ENCODE assay signal across 12 cellular contexts in the genomic region with DNA sequence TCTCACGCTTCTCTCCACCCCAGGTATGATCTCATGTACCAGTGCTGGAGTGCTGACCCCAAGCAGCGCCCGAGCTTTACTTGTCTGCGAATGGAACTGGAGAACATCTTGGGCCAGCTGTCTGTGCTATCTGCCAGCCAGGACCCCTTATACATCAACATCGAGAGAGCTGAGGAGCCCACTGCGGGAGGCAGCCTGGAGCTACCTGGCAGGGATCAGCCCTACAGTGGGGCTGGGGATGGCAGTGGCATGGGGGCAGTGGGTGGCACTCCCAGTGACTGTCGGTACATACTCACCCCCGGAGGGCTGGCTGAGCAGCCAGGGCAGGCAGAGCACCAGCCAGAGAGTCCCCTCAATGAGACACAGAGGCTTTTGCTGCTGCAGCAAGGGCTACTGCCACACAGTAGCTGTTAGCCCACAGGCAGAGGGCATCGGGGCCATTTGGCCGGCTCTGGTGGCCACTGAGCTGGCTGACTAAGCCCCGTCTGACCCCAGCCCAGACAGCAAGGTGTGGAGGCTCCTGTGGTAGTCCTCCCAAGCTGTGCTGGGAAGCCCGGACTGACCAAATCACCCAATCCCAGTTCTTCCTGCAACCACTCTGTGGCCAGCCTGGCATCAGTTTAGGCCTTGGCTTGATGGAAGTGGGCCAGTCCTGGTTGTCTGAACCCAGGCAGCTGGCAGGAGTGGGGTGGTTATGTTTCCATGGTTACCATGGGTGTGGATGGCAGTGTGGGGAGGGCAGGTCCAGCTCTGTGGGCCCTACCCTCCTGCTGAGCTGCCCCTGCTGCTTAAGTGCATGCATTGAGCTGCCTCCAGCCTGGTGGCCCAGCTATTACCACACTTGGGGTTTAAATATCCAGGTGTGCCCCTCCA. TPM values are rescaled to one million over a fixed set of nuclear protein-coding genes. Genes with fewer than 3 reads are reported as not detected.
A peak's percentile ranks its signal among the peaks of the same experiment; 100 is the strongest.
DNase-seq lines count a peak whose midpoint lies in the region; ATAC-seq and TF ChIP-seq lines count a peak whose summit lies in the region.
"Had no signal": no experiment of that assay in that cellular context is flagged by ENCODE, and none has a peak within 500 bp of the region (broad histone marks: within the 10 kb centered on the region; RNA-seq: fewer than 3 reads in every experiment).

No MANE protein-coding gene starts in this region.

- peak; percentile 31 for ATAC-seq in lung (ENCODE audit: insufficient read depth, low FRiP score)
- ATAC-seq: activated CD8-positive, alpha-beta memory T cell treated with anti-CD3 and anti-CD28 coated beads, Interleukin-2, amount 10 ng/mL, durations not matched to agents 7 days and 5 days; activated naive CD8-positive, alpha-beta T cell treated with anti-CD3 and anti-CD28 coated beads, Interleukin-2, amount 50 U/mL, for 24 hours had no signal

- DNase-seq in NCI-H748 (lab: John Stamatoyannopoulos, UW; ENCODE audit: unreplicated experiment) (peak; percentile 11), NCI-H748 treated with DMSO at 0.1 percent for 48 hours (lab: John Stamatoyannopoulos, UW) (no peak), cerebellar cortex (ENCODE audit: low spot score) (peak; percentile 69), lung (ENCODE audit: low spot score) (no peak), GF-D8 (lab: John Stamatoyannopoulos, UW) (no peak), SJCRH30 (no peak)
- DNase-seq in activated naive CD4-positive, alpha-beta T cell treated with anti-CD3 and anti-CD28 coated beads, Interleukin-2, amount 50 U/mL, for 16 hours, result no peak
- DNase-seq: ACHN; activated CD8-positive, alpha-beta memory T cell treated with anti-CD3 and anti-CD28 coated beads, Interleukin-2, amount 10 ng/mL, durations not matched to agents 7 days and 5 days; activated naive CD8-positive, alpha-beta T cell treated with anti-CD3 and anti-CD28 coated beads, Interleukin-2, amount 50 U/mL, for 24 hours; Karpas-422 had no signal

- no peaks in the 10 kb centered on the region for H3K4me1 ChIP-seq in lung (ENCODE audit: control insufficient read depth in 2 of 2, insufficient read depth in 2 of 2, low read length in 2 of 2)
- no peaks in the 10 kb centered on the region for H3K4me1 ChIP-seq in SJCRH30

- no peak overlapping the region for H3K4me3 ChIP-seq in lung
- no peak overlapping the region for H3K4me3 ChIP-seq in SJCRH30

- H3K9me3 ChIP-seq in lung (ENCODE audit: control insufficient read depth in 2 of 2, insufficient read depth in 1 of 2, low read length in 1 of 2) (no peaks in the 10 kb centered on the region), SJCRH30 (replicated peaks) (no peaks in the 10 kb centered on the region)

- H3K36me3 ChIP-seq in lung (ENCODE audit: control insufficient read depth in 2 of 2, insufficient read depth in 2 of 2, low read length in 2 of 2) (no peaks in the 10 kb centered on the region), SJCRH30 (peaks cover 7% of the 10 kb centered on the region; the same call in 1 of the 2 replicates)

- H3K27me3 ChIP-seq in lung (ENCODE audit: control insufficient read depth, insufficient read depth) (no peaks in the 10 kb centered on the region), SJCRH30 (no peaks in the 10 kb centered on the region)

- WGBS in lung, 2 donors, result 95% methylated on average over 12 of the region's 12 CpGs

- no peak overlapping the region for H3K27ac ChIP-seq in lung (ENCODE audit: low read depth in 1 of 2, low read length in 1 of 2)
- peak overlapping the region; percentile 73 for H3K27ac ChIP-seq in temporal lobe (ENCODE audit: low read depth, low read length)
- H3K27ac ChIP-seq in SJCRH30, result no peak overlapping the region

- TF ChIP-seq CTCF in lung (IDR thresholded peaks at IDR 0.05; ENCODE audit: control extremely low read depth, extremely low read depth), result no peak

RNA-seq across cellular contexts. Expression of gene TYRO3, which starts 19.1 kb away (rescaled TPM):
- total RNA-seq in lung (10 to 100 TPM; 13.8 to 17.9 TPM), temporal lobe (10.3 TPM)
- polyA plus RNA-seq in lung, result 10 to 100 TPM in 1 of 2 donors, 1 to 10 TPM in 1; 4.2 to 11.5 TPM
- 23.2 and 24.4 TPM in 2 replicates for total RNA-seq in SJCRH30 (2014; rRNA removed; shearing (Covaris generic))

RNA-seq across cellular contexts. Expression of gene RPAP1, which starts 34.0 kb away (rescaled TPM):
- total RNA-seq in lung (10 to 100 TPM; 23.0 to 37.4 TPM), temporal lobe (22.6 TPM)
- 10 to 100 TPM; 10.4 TPM for polyA plus RNA-seq in lung
- 19.5 and 24.0 TPM in 2 replicates for total RNA-seq in SJCRH30 (2014; rRNA removed; shearing (Covaris generic))

Comparison
In these comparisons a context has a peak if more than half of its experiments do, and no peak if none do; other contexts are left out.
1. DNase-seq: peak in NCI-H748 (single experiment) and cerebellar cortex (single experiment); none in NCI-H748 treated with DMSO at 0.1 percent for 48 hours (single experiment), lung (single experiment), GF-D8 (single experiment), activated naive CD4-positive, alpha-beta T cell treated with anti-CD3 and anti-CD28 coated beads, Interleukin-2, amount 50 U/mL, for 16 hours (single experiment) and SJCRH30 (0 of 2).